Comparison of ENCODE assay signal across 8 cellular contexts in genomic region chr9:31443630-31444457, GRCh38.
DNase-seq lines count a peak whose midpoint lies in the region; ATAC-seq and TF ChIP-seq lines count a peak whose summit lies in the region.
"Not testable (repeated sequence)": the region's sequence is repeated elsewhere in the genome, so short reads cannot be mapped to it uniquely, and the experiment has no call there.

No MANE protein-coding gene starts in this region.

- H3K4me3 Mint-ChIP-seq in brain = peak overlapping the region in 2 of 5 experiments; percentile 48 to 62
- H3K4me3 Mint-ChIP-seq in neural crest cell = peak overlapping the region; percentile 35

- ATAC-seq in GM18498 (IDR thresholded peaks at IDR 0.05; ENCODE audit: unreplicated experiment) = peak; percentile 76
- peak; percentile 64 for ATAC-seq in GM19043 (IDR thresholded peaks at IDR 0.05; ENCODE audit: low read depth, unreplicated experiment)
- peak; percentile 69 for ATAC-seq in GM21526 (IDR thresholded peaks at IDR 0.05; ENCODE audit: low FRiP score, unreplicated experiment)
- ATAC-seq in HG02798 (IDR thresholded peaks at IDR 0.05; ENCODE audit: poor library complexity, unreplicated experiment) = peak; percentile 71
- ATAC-seq in HG03135 (IDR thresholded peaks at IDR 0.05; ENCODE audit: unreplicated experiment) = peak; percentile 78
- peak; percentile 80 for ATAC-seq in HG03575 (IDR thresholded peaks at IDR 0.05; ENCODE audit: extremely low read depth, insufficient number of reproducible peaks, low FRiP score, unreplicated experiment)

- not testable (repeated sequence) for H3K9me3 Mint-ChIP-seq in brain, neural crest cell

- H3K27ac Mint-ChIP-seq in brain (peak overlapping the region; percentile 77 to 91 (median 89)), neural crest cell (ENCODE audit: unreplicated experiment) (peak overlapping the region; percentile 97)

- not testable (repeated sequence) for H3K36me3 Mint-ChIP-seq in brain; neural crest cell (ENCODE audit: low read depth)

- peaks cover 28% of the 10 kb centered on the region for H3K4me1 Mint-ChIP-seq in brain
- peaks cover 21% of the 10 kb centered on the region for H3K4me1 Mint-ChIP-seq in neural crest cell

- DNase-seq in neural crest cell (ENCODE audit: low read depth, low spot score) = not testable (repeated sequence)

- H3K27me3 Mint-ChIP-seq in brain; neural crest cell (ENCODE audit: low read depth): not testable (repeated sequence)

- not testable (repeated sequence) for TF ChIP-seq CTCF in brain (conservative IDR thresholded peaks at IDR 0.05); neural crest cell (conservative IDR thresholded peaks at IDR 0.05)
